22 cellular contexts compared by ENCODE assay signal in the genomic region with DNA sequence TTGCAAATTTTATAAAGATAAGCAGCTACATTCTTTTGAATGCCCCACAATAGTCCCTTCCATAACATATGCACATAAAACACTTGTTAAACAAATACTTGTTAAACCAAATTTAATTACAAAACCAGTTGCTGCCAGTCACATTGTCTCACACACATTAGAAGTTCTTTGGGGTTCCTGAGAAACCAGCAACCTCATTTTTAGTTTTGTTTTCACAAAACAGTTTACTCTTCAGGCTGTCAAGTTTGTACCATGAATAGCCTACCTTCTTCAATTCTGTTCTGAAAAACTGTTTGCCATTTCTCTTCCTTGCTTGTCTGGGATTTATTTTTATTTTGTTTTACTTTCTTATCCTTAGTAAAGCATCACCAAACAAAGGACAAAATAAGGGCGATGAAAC.
A peak's percentile ranks its signal among the peaks of the same experiment; 100 is the strongest.
DNase-seq lines count a peak whose midpoint lies in the region; ATAC-seq, FAIRE-seq and TF ChIP-seq lines count a peak whose summit lies in the region.
"Had no signal": no experiment of that assay in that cellular context is flagged by ENCODE, and none has a peak within 500 bp of the region (broad histone marks: within the 10 kb centered on the region; RNA-seq: fewer than 3 reads in every experiment).

No MANE protein-coding gene starts in this region.

- H3K27me3 ChIP-seq in H9 (ENCODE audit: insufficient read depth, low read length) (no peaks in the 10 kb centered on the region), MM.1S (replicated peaks; ENCODE audit: insufficient read depth, low read length) (no peaks in the 10 kb centered on the region), K562 (ENCODE audit: control insufficient read depth in 2 of 2, insufficient read depth in 2 of 2, low read length in 2 of 2) (no peaks in the 10 kb centered on the region), left lung (no peaks in the 10 kb centered on the region)
- H3K27me3 ChIP-seq: BLaER1 had no signal

- H3T11ph ChIP-seq in H9 (ENCODE audit: low read length) = no peak overlapping the region

- in situ Hi-C loops in K562 (cut with MboI) = no loop called here

- H3K56ac ChIP-seq in H9 (ENCODE audit: insufficient read length, low read depth, low read length) = no peak overlapping the region

- no peak overlapping the region for H3K4ac ChIP-seq in H9 (ENCODE audit: low read depth, low read length)

- H3K27ac ChIP-seq in H9 (ENCODE audit: insufficient read length, low read depth, low read length) (no peak overlapping the region), MM.1S (ENCODE audit: low read length) (no peak overlapping the region), K562 (ENCODE audit: extremely low read depth, low read depth, low read length) (no peak overlapping the region), left lung (no peak overlapping the region)
- H3K27ac ChIP-seq: 22Rv1, BLaER1, C4-2B, GM23248 had no signal

- POLR2A ChIA-PET in K562 (lab: Yijun Ruan, JAX) = no interaction called here

- no peak overlapping the region for H2AK5ac ChIP-seq in H9 (ENCODE audit: insufficient read length, low read length)

- peak; percentile 33 for DNase-seq in GM12865 (ENCODE audit: low read depth)
- no peak for DNase-seq in H9
- peak; percentile 13 for DNase-seq in MM.1S
- no peak for DNase-seq in K562 (ENCODE audit: extremely low read depth in 1 of 4, low spot score in 3 of 4)
- DNase-seq in left lung = no peak
- DNase-seq in NCI-H510A treated with DMSO at 0.1 percent for 48 hours (lab: John Stamatoyannopoulos, UW) = no peak
- DNase-seq: Caco-2; CD4-positive, CD25-positive, alpha-beta regulatory T cell; CD8-positive, alpha-beta T cell; DMS153; DND-41; GM23248; H7 had no signal

- TF ChIP-seq POLR2A in K562 (conservative IDR thresholded peaks at IDR 0.05) = no peak

- no CpG with 5 or more reads among the region's 1 CpG for WGBS in H9 (ENCODE audit: extremely low coverage, insufficient read length, low lambda C conversion rate)
- 10% methylated on average over 1 of the region's 1 CpG for WGBS in K562 (ENCODE audit: insufficient coverage, low coverage, missing lambda C conversion rate)

- H2BK20ac ChIP-seq in H9 (ENCODE audit: low read depth, low read length, poor library complexity, severe bottlenecking) = no peak overlapping the region

- H2BK15ac ChIP-seq in H9 (ENCODE audit: low read depth, low read length) = no peak overlapping the region

- H3K9me2 ChIP-seq in MM.1S (replicated peaks; ENCODE audit: insufficient read depth, low read length) = no peaks in the 10 kb centered on the region

- no peak overlapping the region for H4K91ac ChIP-seq in H9 (ENCODE audit: insufficient read length, low read depth, low read length)

- H3K36me3 ChIP-seq in MM.1S (replicated peaks; ENCODE audit: insufficient read depth, low read length) (no peaks in the 10 kb centered on the region), K562 (ENCODE audit: control insufficient read depth, insufficient read depth, low read length) (no peaks in the 10 kb centered on the region), left lung (no peaks in the 10 kb centered on the region)
- H3K36me3 ChIP-seq: BLaER1 had no signal

- no peak overlapping the region for H3K23ac ChIP-seq in H9 (ENCODE audit: insufficient read length, low read depth, low read length)

- H3K18ac ChIP-seq in H9 (ENCODE audit: insufficient read length, low read depth, low read length) = no peak overlapping the region

- peaks cover 0 to 4% of the 10 kb centered on the region in 2 experiments; a peak in 4 of 5 replicates for H3K9me3 Mint-ChIP-seq in H9

- no peak overlapping the region for H3K4me2 ChIP-seq in H9 (ENCODE audit: insufficient read depth, insufficient read length, low read length)
- peak overlapping the region; percentile 17; the same call in 1 of the 2 replicates for H3K4me2 ChIP-seq in MM.1S (ENCODE audit: low read depth, low read length)
- no peak overlapping the region for H3K4me2 ChIP-seq in K562 (ENCODE audit: insufficient read depth, low read length)
- H3K4me2 ChIP-seq: BLaER1 had no signal

- no peaks in the 10 kb centered on the region for H3F3A ChIP-seq in MM.1S (ENCODE audit: insufficient read depth, low read length)

- H4K5ac ChIP-seq in H9 (ENCODE audit: insufficient read length, low read depth, low read length) = no peak overlapping the region

- TF ChIP-seq RAD21 in K562 (CRISPR knock-in tag; conservative IDR thresholded peaks at IDR 0.05 in 1 of 2, IDR thresholded peaks at IDR 0.05 in 1 of 2) = no peak

- CTCF ChIA-PET in K562 (lab: Yijun Ruan, JAX; ENCODE audit: low intra/inter-chr PET ratio) = no interaction called here

- no peaks in the 10 kb centered on the region for H3K23me2 ChIP-seq in H9 (ENCODE audit: insufficient read length, low read depth, low read length, poor library complexity, severe bottlenecking)

- no peak overlapping the region for H3K9ac ChIP-seq in H9 (ENCODE audit: extremely low read depth, insufficient read length, low read length)
- no peak overlapping the region for H3K9ac ChIP-seq in MM.1S (ENCODE audit: low read length)
- H3K9ac ChIP-seq in K562 (ENCODE audit: insufficient read depth in 1 of 2, low read depth in 2 of 2, low read length in 2 of 2) = no peak overlapping the region
- H3K9ac ChIP-seq: BLaER1, GM23248 had no signal

- no peaks in the 10 kb centered on the region for H3K27me3 Mint-ChIP-seq in H9 (ENCODE audit: low read depth)
- H3K27me3 Mint-ChIP-seq: B cell; CD4-positive, CD25-positive, alpha-beta regulatory T cell had no signal

- H4K8ac ChIP-seq in H9 (replicated peaks; ENCODE audit: insufficient read length, low read depth, low read length) = no peak overlapping the region

- TF ChIP-seq CTCF in GM12865 (IDR thresholded peaks at IDR 0.05; ENCODE audit: insufficient read depth, low read depth, low read length, missing control alignments) (no peak), H9 (conservative IDR thresholded peaks at IDR 0.05) (no peak), MM.1S (IDR thresholded peaks at IDR 0.05; ENCODE audit: low read length) (no peak), K562 (IDR thresholded peaks at IDR 0.05 in 2 of 3, conservative IDR thresholded peaks at IDR 0.05 in 1 of 3; ENCODE audit: insufficient read depth in 2 of 3, low read depth in 1 of 3, low read length in 3 of 3) (no peak), left lung (IDR thresholded peaks at IDR 0.05) (no peak)

- H3K4me1 ChIP-seq in H9 (ENCODE audit: insufficient read depth, low read length) (no peaks in the 10 kb centered on the region), MM.1S (ENCODE audit: low read length) (no peaks in the 10 kb centered on the region), K562 (replicated peaks in 1 of 2; ENCODE audit: control insufficient read depth in 2 of 2, insufficient read depth in 2 of 2, low read length in 2 of 2) (no peaks in the 10 kb centered on the region; a peak in 2 of 5 replicates), left lung (no peaks in the 10 kb centered on the region)
- H3K4me1 ChIP-seq: BLaER1, Caco-2 had no signal

- H2BK12ac ChIP-seq in H9 (ENCODE audit: insufficient read length, low read depth, low read length) = no peak overlapping the region

- H3K4me3 ChIP-seq in GM12865 (ENCODE audit: low read depth, low read length) (no peak overlapping the region), MM.1S (ENCODE audit: low read length) (no peak overlapping the region; the same call in 1 of the 2 replicates), K562 (no peak overlapping the region), left lung (no peak overlapping the region)
- H3K4me3 ChIP-seq: BLaER1, GM12878, GM23248 had no signal

- H2AFZ ChIP-seq in H9 (ENCODE audit: low read length) (no peak overlapping the region), MM.1S (ENCODE audit: low read length) (no peak overlapping the region), K562 (ENCODE audit: low read depth, low read length) (peak overlapping the region; percentile 50)
- H2AFZ ChIP-seq: GM23248 had no signal

- no peak overlapping the region for H3K14ac ChIP-seq in H9 (ENCODE audit: insufficient read depth, low read length)

- no peak overlapping the region for H2BK5ac ChIP-seq in H9 (ENCODE audit: insufficient read length, low read length)

- H3K9me3 ChIP-seq in H9 (ENCODE audit: control insufficient read depth, low read depth, low read length) (peaks cover 6% of the 10 kb centered on the region), MM.1S (replicated peaks; ENCODE audit: insufficient read depth, low read length) (no peaks in the 10 kb centered on the region), K562 (replicated peaks; ENCODE audit: control insufficient read depth, insufficient read depth, low read depth, low read length) (no peaks in the 10 kb centered on the region), left lung (no peaks in the 10 kb centered on the region)
- H3K9me3 ChIP-seq: BLaER1, Caco-2 had no signal

- no peaks in the 10 kb centered on the region for H3K36me3 Mint-ChIP-seq in H9 (ENCODE audit: insufficient read depth in 1 of 3, low read depth in 3 of 3)
- H3K36me3 Mint-ChIP-seq: CD4-positive, CD25-positive, alpha-beta regulatory T cell; CD8-positive, alpha-beta T cell had no signal

- no peaks in the 10 kb centered on the region for H3K9me1 ChIP-seq in K562 (ENCODE audit: control insufficient read depth, insufficient read depth, low read length)

- H3K79me2 ChIP-seq in H9 (ENCODE audit: insufficient read depth, low read length) (no peaks in the 10 kb centered on the region), MM.1S (ENCODE audit: low read length) (no peaks in the 10 kb centered on the region), K562 (ENCODE audit: control insufficient read depth, insufficient read depth, low read length) (no peaks in the 10 kb centered on the region)

- H3K27ac Mint-ChIP-seq in H9 = 0 out of 7 replicates have a peak overlapping the region, but pooled peaks of 2 of the 3 experiments have one; percentile 20 to 43
- H3K27ac Mint-ChIP-seq: B cell; CD4-positive, CD25-positive, alpha-beta regulatory T cell; CD8-positive, alpha-beta T cell had no signal

- H4K20me1 ChIP-seq in H9 (ENCODE audit: control insufficient read depth, insufficient read depth, insufficient read length) (no peaks in the 10 kb centered on the region), MM.1S (ENCODE audit: insufficient read depth, low read length) (no peaks in the 10 kb centered on the region), K562 (replicated peaks; ENCODE audit: control insufficient read depth, insufficient read depth, low read length) (no peaks in the 10 kb centered on the region)
- H4K20me1 ChIP-seq: BLaER1 had no signal

- intact Hi-C loops in K562 (cut with micrococcal nuclease) = no loop called here
- intact Hi-C loops in left lung (cut with DNase I) = no loop called here

- no peak for FAIRE-seq in K562 (lab: Jason Lieb, UNC)
- FAIRE-seq: A204.1, GM12878, H1 had no signal

- no peak for ATAC-seq in K562
- ATAC-seq in left lung = no peak
- ATAC-seq in GM21367 (IDR thresholded peaks at IDR 0.05; ENCODE audit: unreplicated experiment) = no peak
- ATAC-seq: CD8-positive, alpha-beta T cell; GM12878; HCT116 had no signal

- H3K4me1 Mint-ChIP-seq in H9 = peaks cover 4 to 8% of the 10 kb centered on the region in 2 experiments; a peak in 3 of 4 replicates
- H3K4me1 Mint-ChIP-seq: B cell; CD4-positive, CD25-positive, alpha-beta regulatory T cell had no signal

- no peaks in the 10 kb centered on the region for H3K79me1 ChIP-seq in H9 (ENCODE audit: insufficient read depth, low read depth, low read length, poor library complexity, severe bottlenecking)

- no TSS peak for BruUV-seq in K562 (replicated peaks; lab: Mats Ljungman, UMichigan)

- no peak overlapping the region for H3K4me3 Mint-ChIP-seq in H9
- H3K4me3 Mint-ChIP-seq: B cell; CD4-positive, CD25-positive, alpha-beta regulatory T cell; CD8-positive, alpha-beta T cell had no signal

- no peak for TF ChIP-seq EP300 in K562 (IDR thresholded peaks at IDR 0.05; ENCODE audit: low read length)

- no peak overlapping the region for H2BK120ac ChIP-seq in H9 (ENCODE audit: low read depth, low read length, poor library complexity, severe bottlenecking)

Comparison
In these comparisons a context has a peak if more than half of its experiments do, and no peak if none do; other contexts are left out.
1. DNase-seq: peak in GM12865 (single experiment) and MM.1S (single experiment); none in H9 (single experiment), K562 (0 of 4), left lung (0 of 2) and NCI-H510A treated with DMSO at 0.1 percent for 48 hours (single experiment).